In the genomic region with DNA sequence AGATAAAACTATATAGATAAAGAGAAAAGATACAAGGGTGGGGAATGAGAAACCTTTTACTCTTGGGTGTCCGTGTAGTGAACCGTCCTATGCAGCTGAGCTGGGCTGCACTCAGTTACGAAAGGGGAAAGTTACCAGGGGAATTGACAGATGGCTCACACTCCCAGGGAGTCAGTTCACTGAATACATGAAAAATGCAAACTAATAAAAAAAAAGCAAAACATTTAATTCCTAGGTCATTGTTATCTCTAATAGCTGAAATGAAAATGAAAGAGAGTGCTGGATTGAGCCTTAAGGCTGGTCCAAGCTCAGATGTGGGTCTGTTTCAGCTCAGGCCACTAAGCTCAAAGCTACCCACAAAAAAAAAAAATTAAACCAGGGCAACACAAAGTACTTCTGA, we compare ENCODE assay signal across 22 cellular contexts.
A peak's percentile ranks its signal among the peaks of the same experiment; 100 is the strongest.
DNase-seq lines count a peak whose midpoint lies in the region; ATAC-seq, FAIRE-seq and TF ChIP-seq lines count a peak whose summit lies in the region.
"Had no signal": no experiment of that assay in that cellular context is flagged by ENCODE, and none has a peak within 500 bp of the region (broad histone marks: within the 10 kb centered on the region; RNA-seq: fewer than 3 reads in every experiment).

No MANE protein-coding gene starts in this region.

- WGBS in right cardiac atrium, result 45% methylated on average over 3 of the region's 3 CpGs

- ATAC-seq in GM21723 (IDR thresholded peaks at IDR 0.05; ENCODE audit: unreplicated experiment) (peak; percentile 46), right cardiac atrium (peak; percentile 32 to 38)
- ATAC-seq: foreskin keratinocyte; lower lobe of right lung; naive thymus-derived CD8-positive, alpha-beta T cell; Panc1; WTC11 had no signal

- no peaks in the 10 kb centered on the region for H3K4me1 Mint-ChIP-seq in activated naive CD4-positive, alpha-beta T cell treated with anti-CD3 and anti-CD28 coated beads, Interleukin-2, amount 10 ng/mL, durations not matched to agents 7 days and 5 days

- H3K27me3 ChIP-seq in right cardiac atrium (ENCODE audit: control insufficient read depth, insufficient read depth), result no peaks in the 10 kb centered on the region
- H3K27me3 ChIP-seq in effector memory CD4-positive, alpha-beta T cell (replicated peaks; ENCODE audit: control insufficient read depth, insufficient read depth, low read length, poor library complexity, severe bottlenecking), result no peaks in the 10 kb centered on the region
- H3K27me3 ChIP-seq: brain microvascular endothelial cell, foreskin keratinocyte, transverse colon had no signal

- no peak overlapping the region for H3K4me3 Mint-ChIP-seq in activated naive CD4-positive, alpha-beta T cell treated with anti-CD3 and anti-CD28 coated beads, Interleukin-2, amount 10 ng/mL, durations not matched to agents 7 days and 5 days
- H3K4me3 Mint-ChIP-seq: naive thymus-derived CD8-positive, alpha-beta T cell; WTC11 had no signal

- no peak overlapping the region for H3K27ac ChIP-seq in right cardiac atrium (ENCODE audit: low read length)
- no peak overlapping the region for H3K27ac ChIP-seq in effector memory CD4-positive, alpha-beta T cell (ENCODE audit: insufficient read depth, low read length, poor library complexity, severe bottlenecking)
- H3K27ac ChIP-seq: brain microvascular endothelial cell, foreskin keratinocyte, lower lobe of right lung, transverse colon had no signal

- no peak for FAIRE-seq in H54 (lab: Jason Lieb, UNC)
- FAIRE-seq: D721Med had no signal

- H3K9me3 Mint-ChIP-seq in activated naive CD4-positive, alpha-beta T cell treated with anti-CD3 and anti-CD28 coated beads, Interleukin-2, amount 10 ng/mL, durations not matched to agents 7 days and 5 days, result no peaks in the 10 kb centered on the region
- H3K9me3 Mint-ChIP-seq: naive thymus-derived CD8-positive, alpha-beta T cell had no signal

- no peaks in the 10 kb centered on the region for H3K4me1 ChIP-seq in right cardiac atrium (ENCODE audit: control insufficient read depth, insufficient read depth, low read length)
- H3K4me1 ChIP-seq in effector memory CD4-positive, alpha-beta T cell (ENCODE audit: control insufficient read depth, insufficient read depth, low read length, poor library complexity, severe bottlenecking), result no peaks in the 10 kb centered on the region
- H3K4me1 ChIP-seq: foreskin keratinocyte, lower lobe of right lung, transverse colon had no signal

- no peaks in the 10 kb centered on the region for H3K9me3 ChIP-seq in right cardiac atrium (ENCODE audit: control insufficient read depth, low read length)
- no peaks in the 10 kb centered on the region for H3K9me3 ChIP-seq in effector memory CD4-positive, alpha-beta T cell (ENCODE audit: control insufficient read depth, low read length)
- H3K9me3 ChIP-seq: lower lobe of right lung, transverse colon had no signal

- no peaks in the 10 kb centered on the region for H3K36me3 Mint-ChIP-seq in activated naive CD4-positive, alpha-beta T cell treated with anti-CD3 and anti-CD28 coated beads, Interleukin-2, amount 10 ng/mL, durations not matched to agents 7 days and 5 days
- H3K36me3 Mint-ChIP-seq: naive thymus-derived CD8-positive, alpha-beta T cell had no signal

- intact Hi-C loops in right cardiac atrium (cut with DNase I), result no loop called here

- no peak overlapping the region for H3K27ac Mint-ChIP-seq in activated naive CD4-positive, alpha-beta T cell treated with anti-CD3 and anti-CD28 coated beads, Interleukin-2, amount 10 ng/mL, durations not matched to agents 7 days and 5 days
- H3K27ac Mint-ChIP-seq: naive thymus-derived CD8-positive, alpha-beta T cell; WTC11 had no signal

- DNase-seq in EH (ENCODE audit: low read depth), result peak; percentile 25
- DNase-seq in Kasumi-1 (lab: John Stamatoyannopoulos, UW), result peak; percentile 6 to 9
- DNase-seq in right cardiac atrium, result no peak
- no peak for DNase-seq in GM20000 (ENCODE audit: low spot score)
- no peak for DNase-seq in H54 (ENCODE audit: insufficient read length, low spot score)
- no peak for DNase-seq in effector memory CD4-positive, alpha-beta T cell
- no peak for DNase-seq in activated naive CD4-positive, alpha-beta T cell treated with anti-CD3 and anti-CD28 coated beads, Interleukin-2, amount 10 ng/mL, durations not matched to agents 7 days and 5 days
- DNase-seq: activated naive CD4-positive, alpha-beta T cell; brain microvascular endothelial cell; effector CD8-positive, alpha-beta T cell; foreskin keratinocyte; lower lobe of right lung; naive thymus-derived CD8-positive, alpha-beta T cell; NCI-H2029; NCI-H524 treated with DMSO at 0.1 percent for 48 hours; retina; stimulated activated CD4-positive, alpha-beta T cell treated with anti-CD3 and anti-CD28 coated beads, Interleukin-4, amount 100 ng/mL, for 24 hours; transverse colon had no signal

- no peaks in the 10 kb centered on the region for H3K36me3 ChIP-seq in effector memory CD4-positive, alpha-beta T cell (ENCODE audit: control insufficient read depth, insufficient read depth, low read length)
- H3K36me3 ChIP-seq: brain microvascular endothelial cell, lower lobe of right lung, transverse colon had no signal

- H3K4me3 ChIP-seq in right cardiac atrium (ENCODE audit: low read length), result no peak overlapping the region
- no peak overlapping the region for H3K4me3 ChIP-seq in effector memory CD4-positive, alpha-beta T cell (ENCODE audit: insufficient read depth, low read depth, low read length, poor library complexity, severe bottlenecking)
- H3K4me3 ChIP-seq: lower lobe of right lung, transverse colon had no signal

- TF ChIP-seq POLR2A in H54 (IDR thresholded peaks at IDR 0.05; ENCODE audit: low read depth, low read length), result no peak

- H3K27me3 Mint-ChIP-seq in activated naive CD4-positive, alpha-beta T cell treated with anti-CD3 and anti-CD28 coated beads, Interleukin-2, amount 10 ng/mL, durations not matched to agents 7 days and 5 days, result peaks cover 3% of the 10 kb centered on the region

- CTCF ChIA-PET in activated naive CD4-positive, alpha-beta T cell treated with anti-CD3 and anti-CD28 coated beads, Interleukin-2, amount 10 ng/mL, durations not matched to agents 7 days and 5 days (lab: Charles Lee), result no interaction called here

- TF ChIP-seq CTCF in GM20000 (IDR thresholded peaks at IDR 0.05; ENCODE audit: extremely low read depth, missing control alignments), result no peak

Comparison
In these comparisons a context has a peak if more than half of its experiments do, and no peak if none do; other contexts are left out.
1. DNase-seq: peak in EH (single experiment) and Kasumi-1 (2 of 2); none in right cardiac atrium (0 of 3), GM20000 (single experiment), H54 (single experiment), effector memory CD4-positive, alpha-beta T cell (0 of 3) and activated naive CD4-positive, alpha-beta T cell treated with anti-CD3 and anti-CD28 coated beads, Interleukin-2, amount 10 ng/mL, durations not matched to agents 7 days and 5 days (single experiment).